Comparison of ENCODE assay signal across 9 cellular contexts in the genomic region with DNA sequence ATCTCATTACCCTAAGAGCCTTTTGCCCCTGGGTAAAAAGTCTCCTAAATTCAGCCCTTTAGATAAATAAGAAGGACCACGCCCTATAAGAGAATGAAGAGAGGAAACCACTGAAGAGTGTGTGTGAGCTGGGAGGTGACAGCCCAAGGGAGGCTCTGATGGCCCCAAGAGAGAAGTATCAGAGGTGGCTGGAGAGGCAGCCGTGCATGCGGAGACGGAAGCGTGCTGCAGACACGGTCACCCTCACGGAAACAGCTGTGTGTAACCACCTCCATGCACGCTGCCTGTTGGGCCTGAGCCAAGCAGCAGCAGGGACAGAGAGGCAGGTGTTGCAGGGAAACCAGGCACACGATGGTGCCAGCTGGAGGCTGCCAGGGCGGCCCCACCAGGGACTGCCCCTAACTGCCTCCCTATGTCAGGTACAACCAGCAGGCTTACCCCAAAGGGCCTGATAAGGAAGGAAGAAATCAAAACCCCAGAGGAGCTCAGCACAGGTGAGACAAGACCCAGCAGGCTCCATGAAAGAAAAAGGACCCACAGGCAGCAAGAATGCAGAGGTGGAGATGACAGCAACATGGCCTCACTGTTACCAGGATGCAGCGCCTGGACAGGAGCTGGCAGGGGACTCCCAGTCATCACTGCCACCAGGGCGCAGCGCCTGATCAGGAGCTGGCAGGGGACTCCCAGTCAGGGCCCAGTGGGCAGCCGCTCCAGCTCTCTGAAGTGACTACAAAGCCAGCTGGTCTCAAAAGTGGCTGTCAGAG.
A peak's percentile ranks its signal among the peaks of the same experiment; 100 is the strongest.
DNase-seq lines count a peak whose midpoint lies in the region; ATAC-seq and TF ChIP-seq lines count a peak whose summit lies in the region.
"Had no signal": no experiment of that assay in that cellular context is flagged by ENCODE, and none has a peak within 500 bp of the region (broad histone marks: within the 10 kb centered on the region; RNA-seq: fewer than 3 reads in every experiment).

No MANE protein-coding gene starts in this region.

- no peaks in the 10 kb centered on the region for H3K27me3 ChIP-seq in HL-60 (ENCODE audit: insufficient read depth, poor library complexity, severe bottlenecking)

- no peak for TF ChIP-seq POLR2A in GM18505 (IDR thresholded peaks at IDR 0.05; ENCODE audit: borderline replicate concordance, extremely low read depth, insufficient read depth, insufficient read length)

- peak overlapping the region; percentile 96 for H3K27ac Mint-ChIP-seq in stimulated activated naive B cell treated with anti-CD40 and anti-IgM and Interleukin-4, amounts not matched to agents 10 μg/mL and 1 μg/mL and 100 μg/mL, for 72 hours

- ATAC-seq in GM18505 (IDR thresholded peaks at IDR 0.05; ENCODE audit: unreplicated experiment), result peak; percentile 86
- ATAC-seq in GM21576 (IDR thresholded peaks at IDR 0.05; ENCODE audit: unreplicated experiment), result peak; percentile 96
- peak; percentile 85 for ATAC-seq in stimulated activated naive B cell treated with anti-CD40 and anti-IgM and Interleukin-4, amounts not matched to agents 10 μg/mL and 1 μg/mL and 100 μg/mL, for 72 hours (replicated peaks)

- H3K36me3 Mint-ChIP-seq in stimulated activated naive B cell treated with anti-CD40 and anti-IgM and Interleukin-4, amounts not matched to agents 10 μg/mL and 1 μg/mL and 100 μg/mL, for 72 hours, result peaks cover 46 to 68% of the 10 kb centered on the region in 2 donors

- no peak overlapping the region for H3K4me3 ChIP-seq in HL-60 (replicated peaks; ENCODE audit: insufficient read depth, low read length)
- H3K4me3 ChIP-seq: PC-9 had no signal

- H3K27me3 Mint-ChIP-seq in stimulated activated naive B cell treated with anti-CD40 and anti-IgM and Interleukin-4, amounts not matched to agents 10 μg/mL and 1 μg/mL and 100 μg/mL, for 72 hours, result no peaks in the 10 kb centered on the region

- H3K4me3 Mint-ChIP-seq in stimulated activated naive B cell treated with anti-CD40 and anti-IgM and Interleukin-4, amounts not matched to agents 10 μg/mL and 1 μg/mL and 100 μg/mL, for 72 hours, result peak overlapping the region; percentile 93 to 96

- H3K4me1 Mint-ChIP-seq in stimulated activated naive B cell treated with anti-CD40 and anti-IgM and Interleukin-4, amounts not matched to agents 10 μg/mL and 1 μg/mL and 100 μg/mL, for 72 hours, result peaks cover 80 to 86% of the 10 kb centered on the region in 2 donors

- no peak overlapping the region for H3K27ac ChIP-seq in HL-60 (replicated peaks)
- H3K27ac ChIP-seq: PC-9 had no signal

- H3K9me3 Mint-ChIP-seq in stimulated activated naive B cell treated with anti-CD40 and anti-IgM and Interleukin-4, amounts not matched to agents 10 μg/mL and 1 μg/mL and 100 μg/mL, for 72 hours, result no peaks in the 10 kb centered on the region

- DNase-seq in HL-60 (ENCODE audit: low read depth in 1 of 2, low spot score in 1 of 2) (peak; percentile 66 to 82), RPMI8226 (peak; percentile 91), ecto neural progenitor cell (ENCODE audit: low spot score) (peak; percentile 39), OCI-M2 (lab: John Stamatoyannopoulos, UW; ENCODE audit: unreplicated experiment) (no peak), DMS114 treated with DMSO at 0.1 percent for 48 hours (lab: John Stamatoyannopoulos, UW; ENCODE audit: unreplicated experiment) (no peak)
- DNase-seq in stimulated activated naive B cell treated with anti-CD40 and anti-IgM and Interleukin-4, amounts not matched to agents 10 μg/mL and 1 μg/mL and 100 μg/mL, for 72 hours, result peak; percentile 95

- no peak for TF ChIP-seq CTCF in HL-60 (IDR thresholded peaks at IDR 0.05; ENCODE audit: insufficient read depth, low read length)

Comparison
In these comparisons a context has a peak if more than half of its experiments do, and no peak if none do; other contexts are left out.
1. DNase-seq: peak in HL-60 (2 of 2), RPMI8226 (single experiment), ecto neural progenitor cell (single experiment) and stimulated activated naive B cell treated with anti-CD40 and anti-IgM and Interleukin-4, amounts not matched to agents 10 μg/mL and 1 μg/mL and 100 μg/mL, for 72 hours (single experiment); none in OCI-M2 (single experiment) and DMS114 treated with DMSO at 0.1 percent for 48 hours (single experiment).
2. Peak in every context shown above with its lines, with median percentiles within 50 percentile points of each other: ATAC-seq.